8 cellular contexts compared by ENCODE assay signal in genomic region chr15:55993111-55993803, GRCh38. TPM values are rescaled to one million over a fixed set of nuclear protein-coding genes. Genes with fewer than 3 reads are reported as not detected.
DNase-seq lines count a peak whose midpoint lies in the region; ATAC-seq, FAIRE-seq and TF ChIP-seq lines count a peak whose summit lies in the region.

Gene NEDD4, minus strand, starts transcription at chr15:55993612. Its CDS starts 57 bp downstream, at chr15:55993555.

- peak; percentile 55; the same call in 1 of the 2 replicates for TF ChIP-seq POLR2A in A549 (IDR thresholded peaks at IDR 0.05; ENCODE audit: low read length)

- H3K9me3 ChIP-seq in A549: no peaks in the 10 kb centered on the region

- peak; percentile 92 to 94 for ATAC-seq in A549
- peak; percentile 68 for ATAC-seq in GM18870 (IDR thresholded peaks at IDR 0.05; ENCODE audit: unreplicated experiment)
- peak; percentile 88 for ATAC-seq in HG03108 (IDR thresholded peaks at IDR 0.05; ENCODE audit: unreplicated experiment)

- peak in 1 of 2 experiments; percentile 58; a peak in 2 of 5 replicates for TF ChIP-seq RAD21 in A549 (conservative IDR thresholded peaks at IDR 0.05 in 1 of 2, IDR thresholded peaks at IDR 0.05 in 1 of 2)

- TF ChIP-seq EP300 in A549 (IDR thresholded peaks at IDR 0.05): no peak

- H3K4me1 ChIP-seq in A549: peaks cover 30% of the 10 kb centered on the region

- TF ChIP-seq CTCF in A549 (IDR thresholded peaks at IDR 0.05) (peak; percentile 59), kidney epithelial cell (IDR thresholded peaks at IDR 0.05; ENCODE audit: insufficient read depth, low read length, poor library complexity, severe bottlenecking) (peak; percentile 50)

- peak within 1 kb of the TSS; percentile 73 for H3K4me3 ChIP-seq in A549
- H3K4me3 ChIP-seq in kidney epithelial cell (ENCODE audit: low read depth, low read length): peak within 1 kb of the TSS; percentile 69

- 0% methylated on average over 17 of the region's 83 CpGs for WGBS in A549 (ENCODE audit: missing lambda C conversion rate)

- H3K36me3 ChIP-seq in kidney epithelial cell (ENCODE audit: control insufficient read depth, insufficient read depth, low read length): no peaks in the 10 kb centered on the region

- CTCF ChIA-PET in A549 (lab: Yijun Ruan, JAX): interaction anchor here (0.6 to 7.0 kb wide), 28 partner anchors 7 to 375 kb away, joined by 3 to 68 read pairs (median 4); no protein-coding TSS in a partner anchor

- peak within 1 kb of the TSS; percentile 92 to 94 for H3K27ac ChIP-seq in A549

- POLR2A ChIA-PET in A549 (lab: Yijun Ruan, JAX): interaction anchor here (0.7 to 1.2 kb wide), 6 partner anchors 15 to 253 kb away, joined by 3 to 4 read pairs (median 4); no protein-coding TSS in a partner anchor

- no peaks in the 10 kb centered on the region for H3K27me3 ChIP-seq in kidney epithelial cell (ENCODE audit: control insufficient read depth, insufficient read depth, low read length)

- peak; percentile 85 to 88 for DNase-seq in A549 (ENCODE audit: low read depth in 1 of 2, low spot score in 1 of 2)
- peak; percentile 18 for DNase-seq in NCI-H345 treated with DMSO at 0.1 percent for 48 hours (lab: John Stamatoyannopoulos, UW; ENCODE audit: unreplicated experiment)
- peak; percentile 50 for DNase-seq in activated CD4-positive, alpha-beta T cell treated with anti-CD3 and anti-CD28 coated beads for 1 hour
- peak; percentile 72 for DNase-seq in cerebellum (ENCODE audit: low spot score)
- peak; percentile 57 for DNase-seq in kidney epithelial cell (ENCODE audit: low read depth)
- peak; percentile 88 for DNase-seq in stimulated activated CD4-positive, alpha-beta T cell treated with anti-CD3 and anti-CD28 coated beads, Interleukin-15, amount 100 ng/mL, for 24 hours

- peak within 1 kb of the TSS; percentile 92 for H3K4me2 ChIP-seq in A549

- FAIRE-seq in A549 (lab: Jason Lieb, UNC): no peak

TF ChIP-seq in A549, 52 proteins besides CTCF, POLR2A, EP300 and RAD21:
- TF ChIP-seq CHD2 (IDR thresholded peaks at IDR 0.05; ENCODE audit: low read length, partially characterized antibody) (no peak), ZFP36 (IDR thresholded peaks at IDR 0.05; ENCODE audit: borderline replicate concordance, partially characterized antibody) (no peak), RFX5 (IDR thresholded peaks at IDR 0.05) (no peak), POLR2AphosphoS2 (conservative IDR thresholded peaks at IDR 0.05; ENCODE audit: low read length) (no peak), KDM5A (IDR thresholded peaks at IDR 0.05) (0 out of 2 replicates have a peak, but pooled peaks have one; percentile 39), BCL3 (IDR thresholded peaks at IDR 0.05) (peak; percentile 45; the same call in 1 of the 3 replicates), FOSB (CRISPR knock-in tag; IDR thresholded peaks at IDR 0.05) (no peak), MYC (IDR thresholded peaks at IDR 0.05; ENCODE audit: borderline replicate concordance, low read length) (peak; percentile 47; the same call in 1 of the 2 replicates), RNF2 (IDR thresholded peaks at IDR 0.05; ENCODE audit: borderline replicate concordance, low read depth) (no peak), HDAC2 (IDR thresholded peaks at IDR 0.05) (no peak), JUN (IDR thresholded peaks at IDR 0.05) (peak; percentile 45 to 91; a peak in 4 of 5 replicates), EHMT2 (IDR thresholded peaks at IDR 0.05; ENCODE audit: low read depth) (no peak), PHF8 (IDR thresholded peaks at IDR 0.05; ENCODE audit: borderline replicate concordance, low read depth) (peak; percentile 45), E2F6 (IDR thresholded peaks at IDR 0.05; ENCODE audit: borderline replicate concordance, low read depth) (peak; percentile 68), MAX (IDR thresholded peaks at IDR 0.05) (peak; percentile 60), SMC3 (IDR thresholded peaks at IDR 0.05) (peak; percentile 49)

RNA-seq across cellular contexts. Expression of gene NEDD4, which starts in this region (rescaled TPM):
- 62.9 and 78.8 TPM in 2 replicates for polyA plus RNA-seq in A549 (2011; rRNA removed)
- 17.2 and 19.2 TPM in 2 replicates for polyA plus RNA-seq in A549 (2012; cell fraction: cytosol; rRNA removed)
- 12.6 and 19.9 TPM in 2 replicates for polyA plus RNA-seq in A549 (2012; cell fraction: nucleus; rRNA removed)
- polyA plus RNA-seq in A549 (2017; fragmentation: RNase III; extraction: RNeasy Plus Mini Kit Qiagen cat#74134 plus additional on column Dnase treatment): 50.3 to 56.4 TPM (median 52.7 TPM) in 3 replicates
- 41.5 and 47.6 TPM in 2 replicates for polyA minus RNA-seq in A549 (2011; rRNA and poly(A)+ RNA removed)
- total RNA-seq in cerebellum: 6.5 TPM
- total RNA-seq in kidney epithelial cell: 26.8 and 28.0 TPM in 2 replicates

Comparison
In these comparisons a context has a peak if more than half of its experiments do, and no peak if none do; other contexts are left out.
1. Peak in every context shown above with its lines: DNase-seq, ATAC-seq, H3K4me3 ChIP-seq and H3K27ac ChIP-seq.
2. DNase-seq: peak in every context shown above with its lines; median percentile 88 in stimulated activated CD4-positive, alpha-beta T cell treated with anti-CD3 and anti-CD28 coated beads, Interleukin-15, amount 100 ng/mL, for 24 hours; 86 in A549; 72 in cerebellum; 57 in kidney epithelial cell; 50 in activated CD4-positive, alpha-beta T cell treated with anti-CD3 and anti-CD28 coated beads for 1 hour; 18 in NCI-H345 treated with DMSO at 0.1 percent for 48 hours.